ENCODE assay signal across 1 cellular context in the genomic region with DNA sequence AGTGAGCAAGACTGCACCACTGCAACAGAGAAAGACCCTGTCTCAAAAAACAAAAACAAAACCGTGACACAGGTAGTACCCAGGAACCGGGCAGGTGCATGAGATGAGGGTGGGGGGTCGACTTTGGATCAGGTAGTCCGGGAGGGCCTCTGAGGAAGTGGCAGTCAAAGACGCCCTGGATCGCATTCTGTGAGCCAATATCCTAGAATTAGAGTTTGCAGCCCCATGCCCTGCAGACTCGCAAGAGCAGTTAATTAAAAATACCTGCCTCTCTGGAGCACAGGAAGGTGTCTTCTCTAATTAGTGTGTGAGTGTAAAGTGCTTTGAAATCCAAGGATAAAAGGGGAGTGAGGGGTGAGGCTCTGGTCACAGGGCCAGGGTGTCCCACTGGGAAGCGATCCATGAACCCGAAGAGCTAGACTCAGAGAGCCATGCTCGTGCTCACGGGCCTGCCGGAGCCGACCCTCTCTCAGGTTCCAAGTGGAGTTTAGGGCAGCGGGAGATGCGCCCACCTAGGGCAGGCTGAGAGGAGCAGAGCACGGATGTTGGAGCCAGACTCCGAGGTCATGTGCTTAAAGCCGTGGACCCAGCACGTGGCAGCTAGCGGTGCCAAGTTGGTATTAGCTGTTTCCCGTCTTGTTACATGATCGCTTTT.
TF ChIP-seq lines count a peak whose summit lies in the region.

No MANE protein-coding gene starts in this region.

TF ChIP-seq in GM23338, 12 proteins besides CTCF, POLR2A, EP300 and RAD21:
- TF ChIP-seq, protein P1, sequence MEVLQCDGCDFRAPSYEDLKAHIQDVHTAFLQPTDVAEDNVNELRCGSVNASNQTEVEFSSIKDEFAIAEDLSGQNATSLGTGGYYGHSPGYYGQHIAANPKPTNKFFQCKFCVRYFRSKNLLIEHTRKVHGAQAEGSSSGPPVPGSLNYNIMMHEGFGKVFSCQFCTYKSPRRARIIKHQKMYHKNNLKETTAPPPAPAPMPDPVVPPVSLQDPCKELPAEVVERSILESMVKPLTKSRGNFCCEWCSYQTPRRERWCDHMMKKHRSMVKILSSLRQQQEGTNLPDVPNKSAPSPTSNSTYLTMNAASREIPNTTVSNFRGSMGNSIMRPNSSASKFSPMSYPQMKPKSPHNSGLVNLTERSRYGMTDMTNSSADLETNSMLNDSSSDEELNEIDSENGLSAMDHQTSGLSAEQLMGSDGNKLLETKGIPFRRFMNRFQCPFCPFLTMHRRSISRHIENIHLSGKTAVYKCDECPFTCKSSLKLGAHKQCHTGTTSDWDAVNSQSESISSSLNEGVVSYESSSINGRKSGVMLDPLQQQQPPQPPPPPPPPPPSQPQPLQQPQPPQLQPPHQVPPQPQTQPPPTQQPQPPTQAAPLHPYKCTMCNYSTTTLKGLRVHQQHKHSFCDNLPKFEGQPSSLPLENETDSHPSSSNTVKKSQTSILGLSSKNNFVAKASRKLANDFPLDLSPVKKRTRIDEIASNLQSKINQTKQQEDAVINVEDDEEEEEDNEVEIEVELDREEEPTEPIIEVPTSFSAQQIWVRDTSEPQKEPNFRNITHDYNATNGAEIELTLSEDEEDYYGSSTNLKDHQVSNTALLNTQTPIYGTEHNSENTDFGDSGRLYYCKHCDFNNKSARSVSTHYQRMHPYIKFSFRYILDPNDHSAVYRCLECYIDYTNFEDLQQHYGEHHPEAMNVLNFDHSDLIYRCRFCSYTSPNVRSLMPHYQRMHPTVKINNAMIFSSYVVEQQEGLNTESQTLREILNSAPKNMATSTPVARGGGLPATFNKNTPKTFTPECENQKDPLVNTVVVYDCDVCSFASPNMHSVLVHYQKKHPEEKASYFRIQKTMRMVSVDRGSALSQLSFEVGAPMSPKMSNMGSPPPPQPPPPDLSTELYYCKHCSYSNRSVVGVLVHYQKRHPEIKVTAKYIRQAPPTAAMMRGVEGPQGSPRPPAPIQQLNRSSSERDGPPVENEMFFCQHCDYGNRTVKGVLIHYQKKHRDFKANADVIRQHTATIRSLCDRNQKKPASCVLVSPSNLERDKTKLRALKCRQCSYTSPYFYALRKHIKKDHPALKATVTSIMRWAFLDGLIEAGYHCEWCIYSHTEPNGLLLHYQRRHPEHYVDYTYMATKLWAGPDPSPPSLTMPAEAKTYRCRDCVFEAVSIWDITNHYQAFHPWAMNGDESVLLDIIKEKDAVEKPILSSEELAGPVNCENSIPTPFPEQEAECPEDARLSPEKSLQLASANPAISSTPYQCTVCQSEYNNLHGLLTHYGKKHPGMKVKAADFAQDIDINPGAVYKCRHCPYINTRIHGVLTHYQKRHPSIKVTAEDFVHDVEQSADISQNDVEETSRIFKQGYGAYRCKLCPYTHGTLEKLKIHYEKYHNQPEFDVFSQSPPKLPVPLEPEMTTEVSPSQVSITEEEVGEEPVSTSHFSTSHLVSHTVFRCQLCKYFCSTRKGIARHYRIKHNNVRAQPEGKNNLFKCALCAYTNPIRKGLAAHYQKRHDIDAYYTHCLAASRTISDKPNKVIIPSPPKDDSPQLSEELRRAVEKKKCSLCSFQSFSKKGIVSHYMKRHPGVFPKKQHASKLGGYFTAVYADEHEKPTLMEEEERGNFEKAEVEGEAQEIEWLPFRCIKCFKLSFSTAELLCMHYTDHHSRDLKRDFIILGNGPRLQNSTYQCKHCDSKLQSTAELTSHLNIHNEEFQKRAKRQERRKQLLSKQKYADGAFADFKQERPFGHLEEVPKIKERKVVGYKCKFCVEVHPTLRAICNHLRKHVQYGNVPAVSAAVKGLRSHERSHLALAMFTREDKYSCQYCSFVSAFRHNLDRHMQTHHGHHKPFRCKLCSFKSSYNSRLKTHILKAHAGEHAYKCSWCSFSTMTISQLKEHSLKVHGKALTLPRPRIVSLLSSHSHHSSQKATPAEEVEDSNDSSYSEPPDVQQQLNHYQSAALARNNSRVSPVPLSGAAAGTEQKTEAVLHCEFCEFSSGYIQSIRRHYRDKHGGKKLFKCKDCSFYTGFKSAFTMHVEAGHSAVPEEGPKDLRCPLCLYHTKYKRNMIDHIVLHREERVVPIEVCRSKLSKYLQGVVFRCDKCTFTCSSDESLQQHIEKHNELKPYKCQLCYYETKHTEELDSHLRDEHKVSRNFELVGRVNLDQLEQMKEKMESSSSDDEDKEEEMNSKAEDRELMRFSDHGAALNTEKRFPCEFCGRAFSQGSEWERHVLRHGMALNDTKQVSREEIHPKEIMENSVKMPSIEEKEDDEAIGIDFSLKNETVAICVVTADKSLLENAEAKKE (CRISPR knock-in tag; IDR thresholded peaks at IDR 0.05): no peak
- TF ChIP-seq CREB1 (CRISPR knock-in tag; IDR thresholded peaks at IDR 0.05; ENCODE audit: low read depth) (no peak), STAT1 (IDR thresholded peaks at IDR 0.05; ENCODE audit: unreplicated experiment) (no peak), EZH2 (IDR thresholded peaks at IDR 0.05; ENCODE audit: low read depth, unreplicated experiment) (no peak), NANOG (IDR thresholded peaks at IDR 0.05; ENCODE audit: borderline replicate concordance) (no peak), EZH2phosphoT487 (IDR thresholded peaks at IDR 0.05; ENCODE audit: unreplicated experiment) (no peak), REST (IDR thresholded peaks at IDR 0.05; ENCODE audit: unreplicated experiment) (no peak), POLR2AphosphoS5 (IDR thresholded peaks at IDR 0.05; ENCODE audit: low read depth) (no peak), ZNF114 (CRISPR knock-in tag; IDR thresholded peaks at IDR 0.05) (no peak), JUNB (IDR thresholded peaks at IDR 0.05; ENCODE audit: unreplicated experiment) (no peak), ZNF331 (CRISPR knock-in tag; IDR thresholded peaks at IDR 0.05; ENCODE audit: low read depth) (no peak)
- TF ChIP-seq, protein P2, sequence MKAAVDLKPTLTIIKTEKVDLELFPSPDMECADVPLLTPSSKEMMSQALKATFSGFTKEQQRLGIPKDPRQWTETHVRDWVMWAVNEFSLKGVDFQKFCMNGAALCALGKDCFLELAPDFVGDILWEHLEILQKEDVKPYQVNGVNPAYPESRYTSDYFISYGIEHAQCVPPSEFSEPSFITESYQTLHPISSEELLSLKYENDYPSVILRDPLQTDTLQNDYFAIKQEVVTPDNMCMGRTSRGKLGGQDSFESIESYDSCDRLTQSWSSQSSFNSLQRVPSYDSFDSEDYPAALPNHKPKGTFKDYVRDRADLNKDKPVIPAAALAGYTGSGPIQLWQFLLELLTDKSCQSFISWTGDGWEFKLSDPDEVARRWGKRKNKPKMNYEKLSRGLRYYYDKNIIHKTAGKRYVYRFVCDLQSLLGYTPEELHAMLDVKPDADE (IDR thresholded peaks at IDR 0.05): no peak
